ENCODE assay signal across 8 cellular contexts in the genomic region with DNA sequence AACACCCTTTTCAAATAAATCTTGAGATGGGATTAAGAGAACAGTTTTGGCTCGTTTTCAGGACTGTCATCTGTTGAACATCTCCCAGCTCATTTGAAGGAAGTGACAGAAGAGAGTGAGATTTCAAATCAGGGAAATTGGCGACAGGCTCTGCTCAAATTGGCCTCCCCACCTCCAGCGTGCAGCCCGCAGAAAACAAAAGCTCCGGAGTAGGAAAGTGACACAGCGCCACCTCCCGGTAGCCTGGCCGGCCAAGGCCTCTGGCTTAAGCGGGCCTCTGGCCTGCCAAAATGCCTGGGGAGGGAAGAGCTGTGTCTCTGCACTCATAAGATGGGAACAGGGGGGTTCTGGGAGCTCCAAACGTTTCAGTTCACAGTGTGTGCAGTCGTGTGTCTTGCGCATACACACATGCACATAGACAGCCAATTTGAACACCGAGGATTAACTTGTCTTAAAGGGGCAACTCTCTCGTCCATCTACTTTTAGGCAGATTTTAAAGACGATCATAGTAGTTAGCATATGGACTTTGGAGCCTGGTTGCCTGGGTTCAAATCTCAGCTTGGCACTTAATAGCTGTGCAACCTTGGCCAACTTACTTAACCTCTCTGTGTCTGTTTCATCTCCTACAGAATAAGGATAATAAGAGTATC.
A peak's percentile ranks its signal among the peaks of the same experiment; 100 is the strongest.
DNase-seq lines count a peak whose midpoint lies in the region; ATAC-seq, FAIRE-seq and TF ChIP-seq lines count a peak whose summit lies in the region.

No MANE protein-coding gene starts in this region.

- H3K36me3 ChIP-seq in CD8-positive, alpha-beta memory T cell (ENCODE audit: insufficient read depth, low read length): no peaks in the 10 kb centered on the region
- H3K36me3 ChIP-seq in astrocyte (ENCODE audit: insufficient read depth, low read length) (no peaks in the 10 kb centered on the region), hepatocyte (replicated peaks; ENCODE audit: insufficient read depth, low read depth) (no peaks in the 10 kb centered on the region)

- DNase-seq in CD8-positive, alpha-beta memory T cell: peak; percentile 17 to 60 (median 32)
- DNase-seq in SKM-1 (lab: John Stamatoyannopoulos, UW; ENCODE audit: unreplicated experiment) (peak; percentile 2), astrocyte (ENCODE audit: low read depth) (peak; percentile 22), hepatocyte (ENCODE audit: low spot score) (peak; percentile 66)
- peak; percentile 13 to 63 for DNase-seq in stimulated activated CD4-positive, alpha-beta T cell treated with anti-CD3 and anti-CD28 coated beads, Interleukin-12 subunit alpha, Interleukin-12 subunit beta, amount 100 ng/mL, for 24 hours (ENCODE audit: low read depth in 2 of 2)

- H3K79me2 ChIP-seq in astrocyte (ENCODE audit: insufficient read depth, low read length): no peaks in the 10 kb centered on the region
- H3K79me2 ChIP-seq in hepatocyte: no peaks in the 10 kb centered on the region

- H3K9ac ChIP-seq in astrocyte (ENCODE audit: low read length): no peak overlapping the region

- peak overlapping the region; percentile 35 for H3K4me2 ChIP-seq in astrocyte (ENCODE audit: low read length)
- H3K4me2 ChIP-seq in hepatocyte: no peak overlapping the region

- POLR2A ChIA-PET in CD8-positive, alpha-beta memory T cell (lab: Charles Lee): no interaction called here

- H3K4me1 ChIP-seq in CD8-positive, alpha-beta memory T cell (ENCODE audit: insufficient read depth, low read length): no peaks in the 10 kb centered on the region
- H3K4me1 ChIP-seq in astrocyte (ENCODE audit: insufficient read depth, low read length) (no peaks in the 10 kb centered on the region), hepatocyte (ENCODE audit: insufficient read depth) (no peaks in the 10 kb centered on the region)

- H2AFZ ChIP-seq in astrocyte (ENCODE audit: low read depth, low read length): peak overlapping the region; percentile 43
- no peak overlapping the region for H2AFZ ChIP-seq in hepatocyte

- TF ChIP-seq CTCF in astrocyte (IDR thresholded peaks at IDR 0.05; ENCODE audit: insufficient read depth, low read depth, low read length): peak; percentile 82
- TF ChIP-seq CTCF in hepatocyte (IDR thresholded peaks at IDR 0.05; ENCODE audit: poor library complexity): peak; percentile 83

- H3K9me2 ChIP-seq in hepatocyte (replicated peaks; ENCODE audit: insufficient read depth): no peaks in the 10 kb centered on the region

- H3K27ac ChIP-seq in CD8-positive, alpha-beta memory T cell (ENCODE audit: low read depth, low read length): no peak overlapping the region
- no peak overlapping the region for H3K27ac ChIP-seq in astrocyte (ENCODE audit: low read depth, low read length)
- no peak overlapping the region for H3K27ac ChIP-seq in hepatocyte

- H3K4me1 Mint-ChIP-seq in CD8-positive, alpha-beta memory T cell: peaks cover 0 to 7% (median 0%) of the 10 kb centered on the region in 3 donors
- peaks cover 5% of the 10 kb centered on the region for H3K4me1 Mint-ChIP-seq in astrocyte (ENCODE audit: low read depth, unreplicated experiment)

- peak; percentile 13 for FAIRE-seq in astrocyte (lab: Jason Lieb, UNC)

- H3K9me3 Mint-ChIP-seq in CD8-positive, alpha-beta memory T cell: no peaks in the 10 kb centered on the region
- H3K9me3 Mint-ChIP-seq in astrocyte (ENCODE audit: unreplicated experiment): no peaks in the 10 kb centered on the region

- H4K20me1 ChIP-seq in astrocyte (ENCODE audit: insufficient read depth, low read length) (no peaks in the 10 kb centered on the region), hepatocyte (ENCODE audit: insufficient read depth, poor library complexity, severe bottlenecking) (no peaks in the 10 kb centered on the region)

- no peak overlapping the region for H3K4me3 ChIP-seq in CD8-positive, alpha-beta memory T cell (ENCODE audit: low read length)
- no peak overlapping the region for H3K4me3 ChIP-seq in astrocyte (ENCODE audit: insufficient read depth, low read depth, low read length)
- no peak overlapping the region for H3K4me3 ChIP-seq in hepatocyte

- WGBS in hepatocyte (ENCODE audit: low lambda C conversion rate, missing lambda C conversion rate): 29% methylated on average over 15 of the region's 15 CpGs

- no peaks in the 10 kb centered on the region for H3K27me3 ChIP-seq in CD8-positive, alpha-beta memory T cell (ENCODE audit: insufficient read depth, low read length, poor library complexity, severe bottlenecking)
- H3K27me3 ChIP-seq in astrocyte (ENCODE audit: insufficient read depth, low read length): no peaks in the 10 kb centered on the region
- no peaks in the 10 kb centered on the region for H3K27me3 ChIP-seq in hepatocyte

- CTCF ChIA-PET in CD8-positive, alpha-beta memory T cell (lab: Charles Lee): interaction anchor here (0.8 to 1.8 kb wide), 8 partner anchors 9 to 725 kb away, joined by 3 to 5 read pairs (median 3); no protein-coding TSS in a partner anchor

- H3K27ac Mint-ChIP-seq in CD8-positive, alpha-beta memory T cell: peak overlapping the region in 1 of 8 donors; percentile 4
- no peak overlapping the region for H3K27ac Mint-ChIP-seq in astrocyte (ENCODE audit: unreplicated experiment)

- ATAC-seq in GM19351 (IDR thresholded peaks at IDR 0.05; ENCODE audit: unreplicated experiment) (peak; percentile 85), HG03378 (IDR thresholded peaks at IDR 0.05; ENCODE audit: unreplicated experiment) (peak; percentile 65), HG02840 (IDR thresholded peaks at IDR 0.05; ENCODE audit: low FRiP score, unreplicated experiment) (no peak)

- H3K4me3 Mint-ChIP-seq in CD8-positive, alpha-beta memory T cell: no peak overlapping the region
- no peak overlapping the region for H3K4me3 Mint-ChIP-seq in astrocyte (ENCODE audit: unreplicated experiment)

- H3K27me3 Mint-ChIP-seq in CD8-positive, alpha-beta memory T cell: no peaks in the 10 kb centered on the region
- peaks cover 12% of the 10 kb centered on the region for H3K27me3 Mint-ChIP-seq in astrocyte (ENCODE audit: low read depth, unreplicated experiment)

- no peaks in the 10 kb centered on the region for H3K36me3 Mint-ChIP-seq in CD8-positive, alpha-beta memory T cell
- H3K36me3 Mint-ChIP-seq in astrocyte (ENCODE audit: low read depth, unreplicated experiment): peaks cover 2% of the 10 kb centered on the region

- no peaks in the 10 kb centered on the region for H3K9me3 ChIP-seq in CD8-positive, alpha-beta memory T cell (ENCODE audit: low read length)
- H3K9me3 ChIP-seq in astrocyte (ENCODE audit: insufficient read depth, low read depth, low read length) (no peaks in the 10 kb centered on the region), hepatocyte (ENCODE audit: low read depth) (no peaks in the 10 kb centered on the region)

Comparison
In these comparisons a context has a peak if more than half of its experiments do, and no peak if none do; other contexts are left out.
1. DNase-seq: peak in every context shown above with its lines; median percentile 66 in hepatocyte; 38 in stimulated activated CD4-positive, alpha-beta T cell treated with anti-CD3 and anti-CD28 coated beads, Interleukin-12 subunit alpha, Interleukin-12 subunit beta, amount 100 ng/mL, for 24 hours; 32 in CD8-positive, alpha-beta memory T cell; 22 in astrocyte; 2 in SKM-1.